ENCODE assay signal across 23 cellular contexts in genomic region chr2:23708771-23709170, GRCh38.
"Had no signal": no experiment of that assay in that cellular context is flagged by ENCODE, and none has a peak within 500 bp of the region (broad histone marks: within the 10 kb centered on the region; RNA-seq: fewer than 3 reads in every experiment).

No MANE protein-coding gene starts in this region.

- H3K4me3 ChIP-seq: left lung, lower lobe of right lung, ovary, right atrium auricular region, right lobe of liver, smooth muscle cell, tibial nerve, uterus had no signal

- H3K36me3 Mint-ChIP-seq: natural killer cell had no signal

- H3K4me3 Mint-ChIP-seq: naive B cell; natural killer cell; stimulated activated memory B cell treated with anti-CD40 and anti-IgM and Interleukin-4, amounts not matched to agents 10 μg/mL and 1 μg/mL and 100 μg/mL, for 72 hours; stimulated activated naive CD8-positive, alpha-beta T cell treated with anti-CD3 and anti-CD28 coated beads, Interleukin-15, amount 100 ng/mL, for 72 hours; type B pancreatic cell had no signal

- ATAC-seq: left colon; left lung; lower lobe of right lung; natural killer cell; right lobe of liver; stimulated activated memory B cell treated with anti-CD40 and anti-IgM and Interleukin-4, amounts not matched to agents 10 μg/mL and 1 μg/mL and 100 μg/mL, for 72 hours; stimulated activated naive CD8-positive, alpha-beta T cell treated with anti-CD3 and anti-CD28 coated beads, Interleukin-15, amount 100 ng/mL, for 72 hours had no signal

- DNase-seq: left colon; left lung; lower lobe of right lung; mammary epithelial cell; mesenchymal stem cell; naive B cell; natural killer cell; ovary; right lobe of liver; stimulated activated CD4-positive, alpha-beta T cell treated with anti-CD3 and anti-CD28 coated beads, Interleukin-1b, Interleukin-23, amount 100 ng/mL, for 48 hours; stimulated activated CD4-positive, alpha-beta T cell treated with anti-CD3 and anti-CD28 coated beads, Interleukin-2, amount 100 ng/mL, for 48 hours; stimulated activated CD4-positive, alpha-beta T cell treated with anti-CD3 and anti-CD28 coated beads, Interleukin-4, amount 100 ng/mL, for 4 hours; stimulated activated CD8-positive, alpha-beta memory T cell treated with anti-CD3 and anti-CD28 coated beads, Interleukin-4, amount 100 ng/mL, for 48 hours; stimulated activated naive CD4-positive, alpha-beta T cell treated with Interleukin-2 at 50 U/mL for 16 hours; stimulated activated naive CD8-positive, alpha-beta T cell treated with anti-CD3 and anti-CD28 coated beads, Interleukin-15, amount 100 ng/mL, for 72 hours; uterus had no signal

- H3K9me3 Mint-ChIP-seq: naive B cell; natural killer cell; stimulated activated memory B cell treated with anti-CD40 and anti-IgM and Interleukin-4, amounts not matched to agents 10 μg/mL and 1 μg/mL and 100 μg/mL, for 72 hours; stimulated activated naive CD8-positive, alpha-beta T cell treated with anti-CD3 and anti-CD28 coated beads, Interleukin-15, amount 100 ng/mL, for 72 hours; type B pancreatic cell had no signal

- H3K4me1 ChIP-seq: left lung, right atrium auricular region, right lobe of liver, uterus had no signal

- H3K9me3 ChIP-seq: left lung, lower lobe of right lung, ovary, right atrium auricular region, right lobe of liver, tibial nerve, uterus had no signal

- H3K4me1 Mint-ChIP-seq: naive B cell; stimulated activated memory B cell treated with anti-CD40 and anti-IgM and Interleukin-4, amounts not matched to agents 10 μg/mL and 1 μg/mL and 100 μg/mL, for 72 hours; stimulated activated naive CD8-positive, alpha-beta T cell treated with anti-CD3 and anti-CD28 coated beads, Interleukin-15, amount 100 ng/mL, for 72 hours had no signal

- H3K27ac ChIP-seq: left lung, lower lobe of right lung, ovary, right atrium auricular region, right lobe of liver, tibial nerve, uterus had no signal

- H3K36me3 ChIP-seq: ovary, uterus had no signal

- H3K27me3 Mint-ChIP-seq: naive B cell; progenitor cell of endocrine pancreas; stimulated activated memory B cell treated with anti-CD40 and anti-IgM and Interleukin-4, amounts not matched to agents 10 μg/mL and 1 μg/mL and 100 μg/mL, for 72 hours; stimulated activated naive CD8-positive, alpha-beta T cell treated with anti-CD3 and anti-CD28 coated beads, Interleukin-15, amount 100 ng/mL, for 72 hours; type B pancreatic cell had no signal

- FAIRE-seq: keratinocyte had no signal

- H3K27ac Mint-ChIP-seq: progenitor cell of endocrine pancreas; stimulated activated memory B cell treated with anti-CD40 and anti-IgM and Interleukin-4, amounts not matched to agents 10 μg/mL and 1 μg/mL and 100 μg/mL, for 72 hours; type B pancreatic cell had no signal
